ENCODE assay signal across 13 cellular contexts in genomic region chr11:720017-720641, GRCh38. TPM values are rescaled to one million over a fixed set of nuclear protein-coding genes. Genes with fewer than 3 reads are reported as not detected.
DNase-seq lines count a peak whose midpoint lies in the region; ATAC-seq, FAIRE-seq and TF ChIP-seq lines count a peak whose summit lies in the region.
"Had no signal": no experiment of that assay in that cellular context is flagged by ENCODE, and none has a peak within 500 bp of the region (broad histone marks: within the 10 kb centered on the region; RNA-seq: fewer than 3 reads in every experiment).

No MANE protein-coding gene starts in this region.

- H3K4me3 ChIP-seq in GM23338 (peak overlapping the region; percentile 51), astrocyte (ENCODE audit: insufficient read depth, low read depth, low read length) (no peak overlapping the region), mucosa of rectum (ENCODE audit: low read length in 2 of 2) (no peak overlapping the region), OCI-LY7 (ENCODE audit: low read depth, low read length, poor library complexity, severe bottlenecking) (no peak overlapping the region)
- H3K4me3 ChIP-seq: body of pancreas, lung, prostate gland had no signal

- no peaks in the 10 kb centered on the region for H3K27me3 ChIP-seq in GM23338 (ENCODE audit: insufficient read depth)
- H3K27me3 ChIP-seq in astrocyte (ENCODE audit: insufficient read depth, low read length), result peaks cover 5% of the 10 kb centered on the region
- H3K27me3 ChIP-seq in mucosa of rectum (ENCODE audit: control insufficient read depth in 2 of 2, insufficient read depth in 2 of 2, low read length in 2 of 2), result no peaks in the 10 kb centered on the region
- H3K27me3 ChIP-seq: body of pancreas had no signal

- H3K27ac Mint-ChIP-seq in GM23338 (no peak overlapping the region), astrocyte (ENCODE audit: unreplicated experiment) (no peak overlapping the region)

- H3K9ac ChIP-seq in astrocyte (ENCODE audit: low read length), result no peak overlapping the region
- peak overlapping the region in 1 of 2 donors; percentile 43 for H3K9ac ChIP-seq in mucosa of rectum (ENCODE audit: low read depth in 1 of 2, low read length in 2 of 2)

- intact Hi-C loops in OCI-LY7 (cut with micrococcal nuclease; ENCODE audit: unreplicated experiment), result loop anchor here (5.0 kb wide), 1 partner anchor 163 kb away; no protein-coding TSS in a partner anchor

- H4K20me1 ChIP-seq in GM23338 (replicated peaks; ENCODE audit: insufficient read depth) (no peaks in the 10 kb centered on the region), astrocyte (ENCODE audit: insufficient read depth, low read length) (peaks cover 57% of the 10 kb centered on the region), OCI-LY7 (ENCODE audit: insufficient read depth, low read length) (no peaks in the 10 kb centered on the region)

- TF ChIP-seq CTCF in GM23338 (conservative IDR thresholded peaks at IDR 0.05; ENCODE audit: low read depth in 2 of 2), result no peak
- no peak for TF ChIP-seq CTCF in astrocyte (IDR thresholded peaks at IDR 0.05; ENCODE audit: insufficient read depth, low read depth, low read length)
- no peak for TF ChIP-seq CTCF in OCI-LY7 (conservative IDR thresholded peaks at IDR 0.05; ENCODE audit: low read length)

- peaks cover 5% of the 10 kb centered on the region; the same call in 2 of the 3 replicates for H3K4me1 Mint-ChIP-seq in GM23338
- H3K4me1 Mint-ChIP-seq in astrocyte (ENCODE audit: low read depth, unreplicated experiment), result no peaks in the 10 kb centered on the region

- H3K9me3 Mint-ChIP-seq in GM23338, result peaks cover 4% of the 10 kb centered on the region; the same call in 1 of the 3 replicates
- no peaks in the 10 kb centered on the region for H3K9me3 Mint-ChIP-seq in astrocyte (ENCODE audit: unreplicated experiment)

- H3K79me2 ChIP-seq in GM23338 (replicated peaks; ENCODE audit: insufficient read depth) (no peaks in the 10 kb centered on the region), astrocyte (ENCODE audit: insufficient read depth, low read length) (no peaks in the 10 kb centered on the region), OCI-LY7 (ENCODE audit: insufficient read depth, low read depth, low read length) (no peaks in the 10 kb centered on the region)

- H3K27ac ChIP-seq in GM23338 (ENCODE audit: low read depth) (no peak overlapping the region), astrocyte (ENCODE audit: low read depth, low read length) (no peak overlapping the region), mucosa of rectum (ENCODE audit: low read depth in 2 of 2, low read length in 2 of 2) (peak overlapping the region; percentile 61 to 72), OCI-LY7 (ENCODE audit: low read depth, low read length, poor library complexity, severe bottlenecking) (no peak overlapping the region)
- H3K27ac ChIP-seq: body of pancreas, prostate gland had no signal

- peak; percentile 6 for DNase-seq in AG20443 (ENCODE audit: low spot score)
- no peak for DNase-seq in GM23338 (ENCODE audit: low spot score)
- DNase-seq in astrocyte (ENCODE audit: low read depth), result no peak
- DNase-seq in stimulated activated CD4-positive, alpha-beta T cell treated with anti-CD3 and anti-CD28 coated beads, Interleukin-4, amount 100 ng/mL, for 24 hours, result no peak
- no peak for DNase-seq in NCI-H128 (lab: John Stamatoyannopoulos, UW; ENCODE audit: unreplicated experiment)
- no peak for DNase-seq in OCI-LY7 (ENCODE audit: low spot score)
- no peak for DNase-seq in mucosa of gallbladder (ENCODE audit: low spot score)
- DNase-seq: body of pancreas had no signal

- H3K4me3 Mint-ChIP-seq in GM23338 (peak overlapping the region; percentile 46; the same call in 2 of the 3 replicates), astrocyte (ENCODE audit: unreplicated experiment) (no peak overlapping the region)

- BruUV-seq in OCI-LY7 (replicated peaks; lab: Mats Ljungman, UMichigan), result no TSS peak

- no peak for FAIRE-seq in astrocyte (lab: Jason Lieb, UNC)
- FAIRE-seq: endometrium, RCC 7860 had no signal

- H3K4me2 ChIP-seq in GM23338 (peak overlapping the region; percentile 76), astrocyte (ENCODE audit: low read length) (peak overlapping the region; percentile 46), OCI-LY7 (ENCODE audit: low read length) (no peak overlapping the region)

- H3F3A ChIP-seq in GM23338 (replicated peaks; ENCODE audit: low read depth), result 0 out of 2 replicates have a peak, but pooled peaks cover 18% of the 10 kb centered on the region

- POLR2A ChIA-PET in OCI-LY7 (lab: Charles Lee), result no interaction called here

- no peaks in the 10 kb centered on the region for H3K36me3 ChIP-seq in GM23338 (ENCODE audit: insufficient read depth)
- no peaks in the 10 kb centered on the region for H3K36me3 ChIP-seq in astrocyte (ENCODE audit: insufficient read depth, low read length)
- peaks cover 12 to 25% of the 10 kb centered on the region in 2 donors for H3K36me3 ChIP-seq in mucosa of rectum (ENCODE audit: control insufficient read depth in 2 of 2, insufficient read depth in 2 of 2, low read length in 2 of 2)
- no peaks in the 10 kb centered on the region for H3K36me3 ChIP-seq in OCI-LY7 (ENCODE audit: insufficient read depth, low read length)
- H3K36me3 ChIP-seq: prostate gland had no signal

- peak; percentile 4; the same call in 2 of the 3 replicates for ATAC-seq in GM23338

- no peaks in the 10 kb centered on the region for H3K9me3 ChIP-seq in astrocyte (ENCODE audit: insufficient read depth, low read depth, low read length)
- H3K9me3 ChIP-seq in mucosa of rectum (ENCODE audit: control insufficient read depth in 2 of 2, low read length in 2 of 2), result no peaks in the 10 kb centered on the region
- H3K9me3 ChIP-seq in OCI-LY7 (ENCODE audit: low read length), result no peaks in the 10 kb centered on the region
- H3K9me3 ChIP-seq: body of pancreas, prostate gland had no signal

- H3K36me3 Mint-ChIP-seq in GM23338 (ENCODE audit: low read depth) (no peaks in the 10 kb centered on the region; the same call in 2 of the 3 replicates), astrocyte (ENCODE audit: low read depth, unreplicated experiment) (peaks cover 15% of the 10 kb centered on the region)

- H3K4me1 ChIP-seq in GM23338 (ENCODE audit: insufficient read depth) (no peaks in the 10 kb centered on the region; the same call in none of the 2 replicates), astrocyte (ENCODE audit: insufficient read depth, low read length) (no peaks in the 10 kb centered on the region), mucosa of rectum (ENCODE audit: control insufficient read depth in 2 of 2, insufficient read depth in 2 of 2, low read length in 2 of 2) (peaks cover 14 to 19% of the 10 kb centered on the region in 2 donors), OCI-LY7 (ENCODE audit: insufficient read depth, low read length, poor library complexity, severe bottlenecking) (peaks cover 31% of the 10 kb centered on the region)
- H3K4me1 ChIP-seq: prostate gland had no signal

- no peaks in the 10 kb centered on the region for H3K9me2 ChIP-seq in GM23338 (ENCODE audit: insufficient read depth)
- H3K9me2 ChIP-seq in OCI-LY7 (ENCODE audit: insufficient read depth, low read length), result no peaks in the 10 kb centered on the region

- peak overlapping the region; percentile 87; the same call in 1 of the 2 replicates for H2AFZ ChIP-seq in GM23338
- H2AFZ ChIP-seq in astrocyte (ENCODE audit: low read depth, low read length), result peak overlapping the region; percentile 41
- H2AFZ ChIP-seq in OCI-LY7 (ENCODE audit: low read length), result no peak overlapping the region

- CTCF ChIA-PET in OCI-LY7 (lab: Charles Lee; ENCODE audit: unreplicated experiment), result interaction anchor here (0.5 kb wide), 1 partner anchor 34 kb away, joined by 3 read pairs; no protein-coding TSS in a partner anchor

- peaks cover 9% of the 10 kb centered on the region for H3K27me3 Mint-ChIP-seq in GM23338 (ENCODE audit: insufficient read depth, low read depth, poor library complexity)
- peaks cover 4% of the 10 kb centered on the region for H3K27me3 Mint-ChIP-seq in astrocyte (ENCODE audit: low read depth, unreplicated experiment)

RNA-seq across cellular contexts. Expression of gene EPS8L2, which starts 14.1 kb away (rescaled TPM):
- 34.1 and 38.7 TPM in 2 replicates for total RNA-seq in GM23338 (2014; rRNA removed; shearing (Covaris generic))
- polyA plus RNA-seq in GM23338 (2016; fragmentation: Nextera tagmentation; extraction: Ambion mirVana), result 56.5 and 59.4 TPM in 2 replicates
- total RNA-seq in astrocyte, result 103 and 129 TPM in 2 replicates
- total RNA-seq in OCI-LY7 (2014; rRNA removed; shearing (Covaris generic)), result 3.8 and 4.8 TPM in 2 replicates
- 7.1 and 9.3 TPM in 2 replicates for total RNA-seq in OCI-LY7 (2022)
- total RNA-seq in mucosa of gallbladder, result 228 TPM

RNA-seq across cellular contexts. Expression of gene TMEM80, which starts 24.5 kb away (rescaled TPM):
- total RNA-seq in GM23338 (2014; rRNA removed; shearing (Covaris generic)), result 12.8 and 13.1 TPM in 2 replicates
- 25.1 and 25.4 TPM in 2 replicates for polyA plus RNA-seq in GM23338 (2016; fragmentation: Nextera tagmentation; extraction: Ambion mirVana)
- total RNA-seq in astrocyte (16.1 and 18.4 TPM in 2 replicates), OCI-LY7 (2022) (51.6 and 52.7 TPM in 2 replicates), mucosa of gallbladder (52.0 TPM)
- total RNA-seq in OCI-LY7 (2014; rRNA removed; shearing (Covaris generic)), result 52.8 and 56.8 TPM in 2 replicates

RNA-seq across cellular contexts. Expression of gene DEAF1, which starts 25.1 kb away (rescaled TPM):
- total RNA-seq in GM23338 (2014; rRNA removed; shearing (Covaris generic)), result 33.5 and 42.6 TPM in 2 replicates
- 47.8 and 49.3 TPM in 2 replicates for polyA plus RNA-seq in GM23338 (2016; fragmentation: Nextera tagmentation; extraction: Ambion mirVana)
- total RNA-seq in astrocyte (44.1 and 48.9 TPM in 2 replicates), OCI-LY7 (2022) (63.0 and 66.2 TPM in 2 replicates), mucosa of gallbladder (45.0 TPM)
- 35.6 and 42.7 TPM in 2 replicates for total RNA-seq in OCI-LY7 (2014; rRNA removed; shearing (Covaris generic))

RNA-seq across cellular contexts. Expression of gene TALDO1, which starts 27.1 kb away (rescaled TPM):
- 339 and 353 TPM in 2 replicates for total RNA-seq in GM23338 (2014; rRNA removed; shearing (Covaris generic))
- polyA plus RNA-seq in GM23338 (2016; fragmentation: Nextera tagmentation; extraction: Ambion mirVana), result 402 and 411 TPM in 2 replicates
- total RNA-seq in astrocyte (150 and 155 TPM in 2 replicates), OCI-LY7 (2022) (172 and 195 TPM in 2 replicates), mucosa of gallbladder (176 TPM)
- 209 and 226 TPM in 2 replicates for total RNA-seq in OCI-LY7 (2014; rRNA removed; shearing (Covaris generic))

RNA-seq across cellular contexts. Expression of gene GATD1, which starts 57.2 kb away (rescaled TPM):
- 28.0 and 51.0 TPM in 2 replicates for total RNA-seq in GM23338 (2014; rRNA removed; shearing (Covaris generic))
- polyA plus RNA-seq in GM23338 (2016; fragmentation: Nextera tagmentation; extraction: Ambion mirVana), result 39.3 and 44.9 TPM in 2 replicates
- total RNA-seq in astrocyte, result 51.9 and 60.0 TPM in 2 replicates
- total RNA-seq in OCI-LY7 (2014; rRNA removed; shearing (Covaris generic)), result 73.3 and 109 TPM in 2 replicates
- 117 and 141 TPM in 2 replicates for total RNA-seq in OCI-LY7 (2022)
- 85.9 TPM for total RNA-seq in mucosa of gallbladder

Comparison
In these comparisons a context has a peak if more than half of its experiments do, and no peak if none do; other contexts are left out.
1. H3K27ac ChIP-seq: peak in mucosa of rectum (2 of 2); none in GM23338 (single experiment), astrocyte (single experiment) and OCI-LY7 (single experiment).